Comparison of ENCODE assay signal across 12 cellular contexts in the genomic region with DNA sequence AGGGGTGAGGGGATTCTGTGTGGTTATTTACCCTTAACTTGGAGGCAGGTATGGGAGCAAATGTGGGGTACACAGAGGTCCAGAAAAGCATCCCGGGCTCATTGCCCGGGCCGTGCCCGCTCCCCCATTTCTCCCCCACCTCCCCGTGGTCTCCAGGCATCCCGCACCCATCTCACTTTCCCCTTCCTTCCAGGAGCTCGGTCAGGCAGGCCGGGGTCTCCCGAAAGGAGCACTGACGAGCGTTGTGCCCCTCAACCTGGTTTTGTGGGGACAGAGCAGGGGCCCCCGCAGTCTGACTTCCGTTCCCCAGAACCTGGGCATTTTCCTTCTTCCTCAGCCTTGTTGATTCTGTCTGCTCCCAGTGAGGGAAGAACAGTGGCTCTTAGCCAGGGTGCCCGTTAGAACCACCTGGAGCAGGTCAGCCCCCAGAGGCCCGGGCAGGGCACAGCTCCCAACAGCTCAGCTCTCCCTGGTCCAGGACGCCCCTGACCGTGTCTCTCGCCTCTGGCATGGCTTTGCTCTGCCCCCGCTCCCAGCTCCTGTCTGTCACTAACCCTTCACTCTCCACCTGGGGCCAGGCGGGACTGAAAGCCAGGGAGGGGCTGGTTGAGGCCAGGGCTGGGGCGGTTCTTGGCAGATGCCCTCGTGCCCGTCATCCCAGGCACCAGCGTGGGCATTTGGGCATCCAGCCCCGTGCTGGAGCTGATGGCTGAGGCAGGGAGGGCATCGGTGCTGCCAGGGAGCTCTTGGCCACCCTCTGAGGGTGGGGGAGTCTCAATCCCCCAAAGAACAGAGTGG. TPM values are rescaled to one million over a fixed set of nuclear protein-coding genes. Genes with fewer than 3 reads are reported as not detected.
A peak's percentile ranks its signal among the peaks of the same experiment; 100 is the strongest.
DNase-seq lines count a peak whose midpoint lies in the region; ATAC-seq and TF ChIP-seq lines count a peak whose summit lies in the region.
"Had no signal": no experiment of that assay in that cellular context is flagged by ENCODE, and none has a peak within 500 bp of the region (broad histone marks: within the 10 kb centered on the region; RNA-seq: fewer than 3 reads in every experiment).

No MANE protein-coding gene starts in this region.

- peaks cover 6% of the 10 kb centered on the region for H3K79me1 ChIP-seq in neuronal stem cell (ENCODE audit: low read depth, low read length)

- H3K23ac ChIP-seq in neuronal stem cell (ENCODE audit: low read depth, low read length, poor library complexity), result peak overlapping the region; percentile 60

- no peaks in the 10 kb centered on the region for H3K27me3 Mint-ChIP-seq in T-cell

- POLR2A ChIA-PET in T-cell (lab: Charles Lee), result no interaction called here

- H3K4me2 ChIP-seq in neuronal stem cell (ENCODE audit: insufficient read depth, low read length, poor library complexity, severe bottlenecking), result no peak overlapping the region
- H3K4me2 ChIP-seq: BLaER1 treated with 17β-estradiol and CSF1 and Interleukin-3, amounts not matched to agents 10 nM and 100 nM had no signal

- H2BK12ac ChIP-seq in neuronal stem cell (ENCODE audit: low read length), result no peak overlapping the region

- peak overlapping the region; percentile 57 for H3K27ac ChIP-seq in ACC112 (ENCODE audit: low read depth, low read length)
- no peak overlapping the region for H3K27ac ChIP-seq in neuronal stem cell (replicated peaks; ENCODE audit: low read length)
- H3K27ac ChIP-seq: brain microvascular endothelial cell had no signal

- H3K4me3 ChIP-seq in ACC112 (ENCODE audit: low read depth, low read length) (peak overlapping the region; percentile 45), fibroblast of mammary gland (ENCODE audit: control insufficient read depth, low read depth, low read length) (peak overlapping the region; percentile 44), neuronal stem cell (ENCODE audit: low read length in 2 of 2) (no peak overlapping the region)
- H3K4me3 ChIP-seq: BLaER1 treated with 17β-estradiol and CSF1 and Interleukin-3, amounts not matched to agents 10 nM and 100 nM had no signal

- H4K8ac ChIP-seq in neuronal stem cell (ENCODE audit: low read depth, low read length), result peak overlapping the region; percentile 72

- no peak overlapping the region for H2AFZ ChIP-seq in ACC112 (ENCODE audit: low read length, unreplicated experiment)
- no peak overlapping the region for H2AFZ ChIP-seq in neuronal stem cell (ENCODE audit: low read length)

- H3K9me3 Mint-ChIP-seq in T-cell, result no peaks in the 10 kb centered on the region

- H3K4me1 ChIP-seq in ACC112 (ENCODE audit: control insufficient read depth, insufficient read depth, low read length, unreplicated experiment), result no peaks in the 10 kb centered on the region
- H3K4me1 ChIP-seq in neuronal stem cell (ENCODE audit: control insufficient read depth in 2 of 2, insufficient read depth in 1 of 2, low read depth in 1 of 2, low read length in 2 of 2), result no peaks in the 10 kb centered on the region

- CTCF ChIA-PET in T-cell (lab: Charles Lee), result no interaction called here

- H3K4me1 Mint-ChIP-seq in T-cell, result peaks cover 22 to 33% (median 25%) of the 10 kb centered on the region in 3 donors

- DNase-seq in T-cell (no peak), fibroblast of mammary gland (ENCODE audit: low read depth) (no peak), neuronal stem cell (ENCODE audit: low spot score) (no peak), SK-N-DZ (ENCODE audit: low spot score) (no peak), AG08395 (ENCODE audit: low spot score) (no peak)
- DNase-seq in effector CD4-positive, alpha-beta T cell, result no peak
- DNase-seq: activated CD4-positive, alpha-beta T cell treated with anti-CD3 and anti-CD28 coated beads, Interleukin-2, amount 50 U/mL, for 1 hour; brain microvascular endothelial cell; retina had no signal

- peak overlapping the region; percentile 24 for H2BK5ac ChIP-seq in neuronal stem cell (ENCODE audit: low read length)

- H2BK15ac ChIP-seq in neuronal stem cell (ENCODE audit: low read length), result no peak overlapping the region

- H3K79me2 ChIP-seq in ACC112 (ENCODE audit: control insufficient read depth, insufficient read depth, low read length, unreplicated experiment), result no peaks in the 10 kb centered on the region

- WGBS in neuronal stem cell (ENCODE audit: extremely low coverage in 2 of 2, insufficient read length in 2 of 2, insufficient replicate concordance in 1 of 2), 2 donors, result no CpG with 5 or more reads among the region's 26 CpGs

- peaks cover 5% of the 10 kb centered on the region; the same call in 1 of the 2 replicates for H3K36me3 ChIP-seq in ACC112 (ENCODE audit: insufficient read depth, low read length)
- H3K36me3 ChIP-seq in neuronal stem cell (replicated peaks in 1 of 2; ENCODE audit: control insufficient read depth in 2 of 2, insufficient read depth in 2 of 2, low read length in 2 of 2), result peaks cover 17 to 83% of the 10 kb centered on the region in 2 donors

- TF ChIP-seq CTCF in fibroblast of mammary gland (conservative IDR thresholded peaks at IDR 0.05; ENCODE audit: control insufficient read depth, insufficient read depth, low read depth, low read length), result no peak

- no peaks in the 10 kb centered on the region for H3K9me3 ChIP-seq in neuronal stem cell (replicated peaks in 1 of 2; ENCODE audit: control insufficient read depth in 2 of 2, insufficient read depth in 1 of 2, low read depth in 1 of 2, low read length in 2 of 2)
- H3K9me3 ChIP-seq: BLaER1 treated with 17β-estradiol and CSF1 and Interleukin-3, amounts not matched to agents 10 nM and 100 nM had no signal

- peak overlapping the region; percentile 16 to 19 for H3K27ac Mint-ChIP-seq in T-cell

- no peak overlapping the region for H4K91ac ChIP-seq in neuronal stem cell (ENCODE audit: low read depth, low read length, poor library complexity)

- H3K9ac ChIP-seq in neuronal stem cell (ENCODE audit: low read depth, low read length, poor library complexity), result peak overlapping the region; percentile 44

- H2AK5ac ChIP-seq in neuronal stem cell (ENCODE audit: low read depth, low read length), result peak overlapping the region; percentile 37

- H3K4ac ChIP-seq in neuronal stem cell (ENCODE audit: low read length), result no peak overlapping the region

- no peak overlapping the region for H3K4me3 Mint-ChIP-seq in T-cell

- H3K36me3 Mint-ChIP-seq in T-cell, result peaks cover 8% of the 10 kb centered on the region

- H3K27me3 ChIP-seq in ACC112 (ENCODE audit: insufficient read depth, low read length) (no peaks in the 10 kb centered on the region), neuronal stem cell (ENCODE audit: control insufficient read depth in 3 of 3, insufficient read depth in 3 of 3, low read depth in 1 of 3, low read length in 3 of 3) (no peaks in the 10 kb centered on the region)
- H3K27me3 ChIP-seq: BLaER1 treated with 17β-estradiol and CSF1 and Interleukin-3, amounts not matched to agents 10 nM and 100 nM; brain microvascular endothelial cell had no signal

- no peak overlapping the region for H2BK120ac ChIP-seq in neuronal stem cell (ENCODE audit: low read depth, low read length)

- ATAC-seq in T-cell (replicated peaks in 1 of 4) (no peak), HG03520 (IDR thresholded peaks at IDR 0.05; ENCODE audit: unreplicated experiment) (no peak)

- H3K18ac ChIP-seq in neuronal stem cell (ENCODE audit: low read length), result no peak overlapping the region

- H3K14ac ChIP-seq in neuronal stem cell (ENCODE audit: low read length), result no peak overlapping the region

RNA-seq across cellular contexts. Expression of a gene that starts 12.5 kb away (rescaled TPM):
- total RNA-seq in T-cell, result 10 to 100 TPM; 53.3 to 64.0 (median 62.2) TPM
- polyA plus RNA-seq in neuronal stem cell (2013, experiment 1 of 2), result 24.6 TPM
- polyA plus RNA-seq in neuronal stem cell (2013, experiment 2 of 2), result 25.4 TPM
- polyA plus RNA-seq in SK-N-DZ (2014; cell fraction: cytosol; rRNA removed), result 35.3 and 41.6 TPM in 2 replicates
- polyA plus RNA-seq in SK-N-DZ (2014; cell fraction: nucleus; rRNA removed), result 20.1 and 35.2 TPM in 2 replicates

RNA-seq across cellular contexts. Expression of a gene that starts 53.2 kb away (rescaled TPM):
- total RNA-seq in T-cell, result 10 to 100 TPM; 24.2 to 37.1 (median 32.2) TPM
- polyA plus RNA-seq in neuronal stem cell (2013, experiment 1 of 2), result 10.9 TPM
- 11.0 TPM for polyA plus RNA-seq in neuronal stem cell (2013, experiment 2 of 2)
- 33.9 and 46.6 TPM in 2 replicates for polyA plus RNA-seq in SK-N-DZ (2014; cell fraction: cytosol; rRNA removed)
- 92.4 and 96.7 TPM in 2 replicates for polyA plus RNA-seq in SK-N-DZ (2014; cell fraction: nucleus; rRNA removed)

RNA-seq across cellular contexts. Expression of a gene that starts 53.5 kb away (rescaled TPM):
- under 1 TPM in 4 of 5 donors, not detected in 1; 0.13 to 0.70 (median 0.34) TPM for total RNA-seq in T-cell
- 0.29 TPM for polyA plus RNA-seq in neuronal stem cell (2013, experiment 1 of 2)
- 0.17 TPM for polyA plus RNA-seq in neuronal stem cell (2013, experiment 2 of 2)
- 0.14 and 0.36 TPM in 2 replicates for polyA plus RNA-seq in SK-N-DZ (2014; cell fraction: cytosol; rRNA removed)
- 0.43 and 0.60 TPM in 2 replicates for polyA plus RNA-seq in SK-N-DZ (2014; cell fraction: nucleus; rRNA removed)

RNA-seq across cellular contexts. Expression of a gene that starts 56.2 kb away (rescaled TPM):
- total RNA-seq in T-cell, result 10 to 100 TPM; 63.1 to 76.8 (median 72.2) TPM
- 48.7 TPM for polyA plus RNA-seq in neuronal stem cell (2013, experiment 1 of 2)
- polyA plus RNA-seq in neuronal stem cell (2013, experiment 2 of 2), result 51.0 TPM
- 34.2 and 41.3 TPM in 2 replicates for polyA plus RNA-seq in SK-N-DZ (2014; cell fraction: cytosol; rRNA removed)
- 22.4 and 45.7 TPM in 2 replicates for polyA plus RNA-seq in SK-N-DZ (2014; cell fraction: nucleus; rRNA removed)

Comparison
In these comparisons a context has a peak if more than half of its experiments do, and no peak if none do; other contexts are left out.
1. H3K4me3 ChIP-seq: peak in ACC112 (single experiment) and fibroblast of mammary gland (single experiment); none in neuronal stem cell (0 of 2).